ENCODE assay signal across 1 cellular context in the genomic region with DNA sequence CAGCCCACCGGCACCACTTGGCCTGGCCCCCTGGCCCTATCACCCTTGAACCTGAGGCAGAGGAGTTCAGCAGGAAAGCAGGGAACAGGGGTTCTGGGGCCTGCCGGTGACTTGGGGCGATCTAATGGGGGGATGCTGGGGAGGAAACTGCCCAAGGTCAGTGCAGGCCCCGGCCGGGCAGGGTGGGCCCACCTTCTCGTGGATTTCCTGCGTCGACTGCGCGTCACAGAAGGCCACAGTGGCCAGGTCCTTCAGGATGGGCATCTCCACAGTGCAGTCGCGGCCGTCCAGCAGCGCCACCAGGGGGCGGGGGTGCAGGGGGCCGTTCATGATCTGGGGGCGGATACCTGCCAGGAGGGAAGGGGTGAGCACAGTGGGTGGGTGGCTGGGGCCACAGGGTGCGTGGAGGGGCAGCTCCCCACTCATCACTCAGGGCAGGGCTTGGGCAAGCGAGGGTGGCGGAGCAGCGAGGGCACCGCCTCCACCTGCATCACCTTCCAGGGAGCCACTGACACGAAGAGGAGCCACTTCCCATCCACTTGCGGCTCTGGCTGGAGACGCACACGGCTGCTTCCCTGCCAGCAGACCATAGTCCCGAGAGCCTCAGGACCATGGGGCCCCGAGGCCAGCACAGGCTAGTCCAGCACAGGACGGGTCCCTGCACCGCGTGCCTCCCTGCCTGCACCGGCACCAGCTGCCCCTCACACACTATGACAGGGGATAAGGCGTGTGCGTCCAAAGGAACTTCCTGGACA.
A peak's percentile ranks its signal among the peaks of the same experiment; 100 is the strongest.
TF ChIP-seq lines count a peak whose summit lies in the region.

No MANE protein-coding gene starts in this region.

TF ChIP-seq in WTC11, 78 proteins besides CTCF, POLR2A, EP300 and RAD21 (continued from another document):
- TF ChIP-seq, protein P1, sequence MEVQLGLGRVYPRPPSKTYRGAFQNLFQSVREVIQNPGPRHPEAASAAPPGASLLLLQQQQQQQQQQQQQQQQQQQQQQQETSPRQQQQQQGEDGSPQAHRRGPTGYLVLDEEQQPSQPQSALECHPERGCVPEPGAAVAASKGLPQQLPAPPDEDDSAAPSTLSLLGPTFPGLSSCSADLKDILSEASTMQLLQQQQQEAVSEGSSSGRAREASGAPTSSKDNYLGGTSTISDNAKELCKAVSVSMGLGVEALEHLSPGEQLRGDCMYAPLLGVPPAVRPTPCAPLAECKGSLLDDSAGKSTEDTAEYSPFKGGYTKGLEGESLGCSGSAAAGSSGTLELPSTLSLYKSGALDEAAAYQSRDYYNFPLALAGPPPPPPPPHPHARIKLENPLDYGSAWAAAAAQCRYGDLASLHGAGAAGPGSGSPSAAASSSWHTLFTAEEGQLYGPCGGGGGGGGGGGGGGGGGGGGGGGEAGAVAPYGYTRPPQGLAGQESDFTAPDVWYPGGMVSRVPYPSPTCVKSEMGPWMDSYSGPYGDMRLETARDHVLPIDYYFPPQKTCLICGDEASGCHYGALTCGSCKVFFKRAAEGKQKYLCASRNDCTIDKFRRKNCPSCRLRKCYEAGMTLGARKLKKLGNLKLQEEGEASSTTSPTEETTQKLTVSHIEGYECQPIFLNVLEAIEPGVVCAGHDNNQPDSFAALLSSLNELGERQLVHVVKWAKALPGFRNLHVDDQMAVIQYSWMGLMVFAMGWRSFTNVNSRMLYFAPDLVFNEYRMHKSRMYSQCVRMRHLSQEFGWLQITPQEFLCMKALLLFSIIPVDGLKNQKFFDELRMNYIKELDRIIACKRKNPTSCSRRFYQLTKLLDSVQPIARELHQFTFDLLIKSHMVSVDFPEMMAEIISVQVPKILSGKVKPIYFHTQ (CRISPR knock-in tag; IDR thresholded peaks at IDR 0.05): no peak
- TF ChIP-seq, protein P2, sequence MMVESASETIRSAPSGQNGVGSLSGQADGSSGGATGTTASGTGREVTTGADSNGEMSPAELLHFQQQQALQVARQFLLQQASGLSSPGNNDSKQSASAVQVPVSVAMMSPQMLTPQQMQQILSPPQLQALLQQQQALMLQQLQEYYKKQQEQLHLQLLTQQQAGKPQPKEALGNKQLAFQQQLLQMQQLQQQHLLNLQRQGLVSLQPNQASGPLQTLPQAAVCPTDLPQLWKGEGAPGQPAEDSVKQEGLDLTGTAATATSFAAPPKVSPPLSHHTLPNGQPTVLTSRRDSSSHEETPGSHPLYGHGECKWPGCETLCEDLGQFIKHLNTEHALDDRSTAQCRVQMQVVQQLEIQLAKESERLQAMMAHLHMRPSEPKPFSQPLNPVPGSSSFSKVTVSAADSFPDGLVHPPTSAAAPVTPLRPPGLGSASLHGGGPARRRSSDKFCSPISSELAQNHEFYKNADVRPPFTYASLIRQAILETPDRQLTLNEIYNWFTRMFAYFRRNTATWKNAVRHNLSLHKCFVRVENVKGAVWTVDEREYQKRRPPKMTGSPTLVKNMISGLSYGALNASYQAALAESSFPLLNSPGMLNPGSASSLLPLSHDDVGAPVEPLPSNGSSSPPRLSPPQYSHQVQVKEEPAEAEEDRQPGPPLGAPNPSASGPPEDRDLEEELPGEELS (CRISPR knock-in tag; IDR thresholded peaks at IDR 0.05): no peak
- TF ChIP-seq RELA (CRISPR knock-in tag; IDR thresholded peaks at IDR 0.05; ENCODE audit: borderline replicate concordance): 0 out of 2 replicates have a peak, but pooled peaks have one; percentile 54
- TF ChIP-seq OVOL2 (CRISPR knock-in tag; IDR thresholded peaks at IDR 0.05; ENCODE audit: borderline replicate concordance): no peak
